8 cellular contexts compared by ENCODE assay signal in the genomic region with DNA sequence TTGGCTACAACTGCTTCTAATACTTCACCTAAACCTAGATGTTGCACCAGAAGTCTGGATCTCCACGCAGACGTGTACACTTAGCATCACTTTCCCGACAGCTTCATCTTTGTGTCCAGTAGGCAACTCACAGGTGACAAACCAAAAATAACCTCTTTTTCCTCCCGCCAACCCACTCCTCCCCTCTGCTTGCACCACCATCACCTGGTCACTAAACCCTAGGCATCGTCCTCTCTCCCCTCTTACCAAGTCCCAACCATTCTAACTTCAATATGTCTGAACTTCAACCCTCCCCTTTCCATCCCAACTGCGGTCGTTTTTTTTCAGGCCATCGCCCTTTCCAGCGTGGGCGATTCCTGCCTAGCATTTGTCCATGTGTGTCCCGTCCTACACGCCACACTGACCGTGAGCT. TPM values are rescaled to one million over a fixed set of nuclear protein-coding genes. Genes with fewer than 3 reads are reported as not detected.
DNase-seq lines count a peak whose midpoint lies in the region; ATAC-seq, FAIRE-seq and TF ChIP-seq lines count a peak whose summit lies in the region.

No MANE protein-coding gene starts in this region.

- no peak for FAIRE-seq in HTR-8/SVneo (lab: Jason Lieb, UNC)

- peaks cover 11 to 21% of the 10 kb centered on the region in 2 donors for H3K4me1 ChIP-seq in naive thymus-derived CD4-positive, alpha-beta T cell (ENCODE audit: control insufficient read depth in 2 of 2, insufficient read depth in 2 of 2, low read length in 2 of 2)

- POLR2A ChIA-PET in naive thymus-derived CD4-positive, alpha-beta T cell (lab: Charles Lee): interaction anchor here (0.6 to 4.9 kb wide), 9 partner anchors 9 to 122 kb away, joined by 3 to 63 read pairs (median 4); a partner anchor contains a TSS

- H3K27me3 Mint-ChIP-seq in chondrocyte (ENCODE audit: low read depth): no peaks in the 10 kb centered on the region
- peaks cover 0 to 7% (median 0%) of the 10 kb centered on the region in 5 donors for H3K27me3 Mint-ChIP-seq in naive thymus-derived CD4-positive, alpha-beta T cell

- no peaks in the 10 kb centered on the region for H3K36me3 Mint-ChIP-seq in chondrocyte (ENCODE audit: low read depth)
- peaks cover 3 to 35% (median 7%) of the 10 kb centered on the region in 5 donors for H3K36me3 Mint-ChIP-seq in naive thymus-derived CD4-positive, alpha-beta T cell

- peak overlapping the region; percentile 89 for H3K4me3 Mint-ChIP-seq in chondrocyte (ENCODE audit: unreplicated experiment)
- H3K4me3 Mint-ChIP-seq in naive thymus-derived CD4-positive, alpha-beta T cell: peak overlapping the region in 9 of 10 donors; percentile 95 to 99 (median 97)

- peaks cover 5% of the 10 kb centered on the region for H3K9me3 Mint-ChIP-seq in chondrocyte (ENCODE audit: low read depth)
- H3K9me3 Mint-ChIP-seq in naive thymus-derived CD4-positive, alpha-beta T cell: peaks cover 0 to 14% (median 0%) of the 10 kb centered on the region in 11 donors

- TF ChIP-seq CTCF in AG10803 (conservative IDR thresholded peaks at IDR 0.05; ENCODE audit: low read length) (no peak), chondrocyte (IDR thresholded peaks at IDR 0.05) (no peak)

- peak overlapping the region; percentile 92 for H3K4me3 ChIP-seq in AG10803 (ENCODE audit: low read length)
- H3K4me3 ChIP-seq in naive thymus-derived CD4-positive, alpha-beta T cell (ENCODE audit: low read length): peak overlapping the region; percentile 72

- peak overlapping the region; percentile 93 for H3K27ac ChIP-seq in KOPT-K1 (ENCODE audit: low read depth, low read length, poor library complexity, severe bottlenecking)
- peak overlapping the region; percentile 99 for H3K27ac ChIP-seq in naive thymus-derived CD4-positive, alpha-beta T cell (ENCODE audit: low read depth, low read length)

- no peak for ATAC-seq in naive thymus-derived CD4-positive, alpha-beta T cell

- CTCF ChIA-PET in naive thymus-derived CD4-positive, alpha-beta T cell (lab: Charles Lee): interaction anchor here (1.6 kb wide), 1 partner anchor 11 kb away, joined by 6 read pairs; no protein-coding TSS in a partner anchor

- H3K4me1 Mint-ChIP-seq in chondrocyte (ENCODE audit: low read depth): peaks cover 26% of the 10 kb centered on the region
- peaks cover 11 to 42% (median 25%) of the 10 kb centered on the region in 7 donors for H3K4me1 Mint-ChIP-seq in naive thymus-derived CD4-positive, alpha-beta T cell

- no peaks in the 10 kb centered on the region for H3K9me3 ChIP-seq in KOPT-K1 (ENCODE audit: insufficient read depth, low read length, poor library complexity, severe bottlenecking)
- H3K9me3 ChIP-seq in naive thymus-derived CD4-positive, alpha-beta T cell (ENCODE audit: control insufficient read depth in 2 of 3, low read length in 3 of 3): no peaks in the 10 kb centered on the region

- H3K27me3 ChIP-seq in naive thymus-derived CD4-positive, alpha-beta T cell (ENCODE audit: control insufficient read depth in 2 of 2, insufficient read depth in 2 of 2, low read length in 2 of 2): no peaks in the 10 kb centered on the region

- peak overlapping the region; percentile 99 for H3K27ac Mint-ChIP-seq in chondrocyte (ENCODE audit: unreplicated experiment)
- H3K27ac Mint-ChIP-seq in naive thymus-derived CD4-positive, alpha-beta T cell: peak overlapping the region; percentile 96 to 100 (median 98)

- no peaks in the 10 kb centered on the region for H3K36me3 ChIP-seq in KOPT-K1 (ENCODE audit: insufficient read depth, low read length)
- peaks cover 0 to 9% (median 0%) of the 10 kb centered on the region in 3 experiments for H3K36me3 ChIP-seq in naive thymus-derived CD4-positive, alpha-beta T cell (ENCODE audit: control insufficient read depth in 2 of 3, insufficient read depth in 3 of 3, low read length in 3 of 3)

- intact Hi-C loops in naive thymus-derived CD4-positive, alpha-beta T cell (cut with micrococcal nuclease): loop anchor here (1.0 to 5.0 kb wide), 9 partner anchors 10 to 1494 kb away; a partner anchor contains a TSS

- DNase-seq in AG10803 (ENCODE audit: low read depth): no peak
- DNase-seq in chondrocyte (ENCODE audit: low spot score): no peak
- DNase-seq in naive thymus-derived CD4-positive, alpha-beta T cell: no peak
- no peak for DNase-seq in NCI-H524 treated with DMSO at 0.1 percent for 48 hours (lab: John Stamatoyannopoulos, UW)
- DNase-seq in HTR-8/SVneo (ENCODE audit: insufficient read length, low spot score): no peak
- DNase-seq in iPS-NIHi11 (ENCODE audit: low spot score): no peak
- DNase-seq in D341Med (ENCODE audit: low spot score): no peak

RNA-seq across cellular contexts. Expression of a gene that starts 0.4 kb away (rescaled TPM):
- 106 to 111 TPM (median 109 TPM) in 3 replicates for total RNA-seq in chondrocyte
- 100 to 1,000 TPM in 2 of 5 experiments, 10 to 100 TPM in 3; 39.9 to 103 (median 71.4) TPM for total RNA-seq in naive thymus-derived CD4-positive, alpha-beta T cell
- polyA plus RNA-seq in naive thymus-derived CD4-positive, alpha-beta T cell: 10 to 100 TPM; 90.1 to 99.1 TPM
